12 cellular contexts compared by ENCODE assay signal in genomic region chr11:92227233-92227593, GRCh38. TPM values are rescaled to one million over a fixed set of nuclear protein-coding genes. Genes with fewer than 3 reads are reported as not detected.
DNase-seq lines count a peak whose midpoint lies in the region; ATAC-seq and TF ChIP-seq lines count a peak whose summit lies in the region.
"Had no signal": no experiment of that assay in that cellular context is flagged by ENCODE, and none has a peak within 500 bp of the region (broad histone marks: within the 10 kb centered on the region; RNA-seq: fewer than 3 reads in every experiment).

No MANE protein-coding gene starts in this region.

- H3K4me3 ChIP-seq in right cardiac atrium (ENCODE audit: low read length) (peak overlapping the region; percentile 37), coronary artery (peak overlapping the region; percentile 79)
- H3K4me3 ChIP-seq in CD8-positive, alpha-beta memory T cell (ENCODE audit: low read length): no peak overlapping the region
- H3K4me3 ChIP-seq: K562 had no signal

- H3K27ac ChIP-seq in right cardiac atrium (ENCODE audit: low read length): no peak overlapping the region
- H3K27ac ChIP-seq in coronary artery: peak overlapping the region; percentile 80 to 90
- H3K27ac ChIP-seq in CD8-positive, alpha-beta memory T cell (ENCODE audit: low read depth, low read length): no peak overlapping the region

- no peaks in the 10 kb centered on the region for H3K9me3 Mint-ChIP-seq in nephron
- peaks cover 7 to 26% (median 11%) of the 10 kb centered on the region in 5 donors for H3K9me3 Mint-ChIP-seq in CD8-positive, alpha-beta memory T cell
- H3K9me3 Mint-ChIP-seq: dendritic cell treated with granulocyte-macrophage colony-stimulating factor and Interleukin-4, amounts not matched to agents 40 ng/mL and 50 ng/mL, for 4 days had no signal

- H3K27ac Mint-ChIP-seq in nephron: peak overlapping the region; percentile 64 to 78 (median 71)
- H3K27ac Mint-ChIP-seq in CD8-positive, alpha-beta memory T cell: no peak overlapping the region
- H3K27ac Mint-ChIP-seq: dendritic cell treated with granulocyte-macrophage colony-stimulating factor and Interleukin-4, amounts not matched to agents 40 ng/mL and 50 ng/mL, for 4 days; immature natural killer cell had no signal

- no peak for TF ChIP-seq CTCF in coronary artery (IDR thresholded peaks at IDR 0.05)
- TF ChIP-seq CTCF in nephron (IDR thresholded peaks at IDR 0.05; ENCODE audit: unreplicated experiment in 3 of 3): no peak

- no peaks in the 10 kb centered on the region for H3K36me3 Mint-ChIP-seq in nephron (ENCODE audit: low read depth)
- H3K36me3 Mint-ChIP-seq in CD8-positive, alpha-beta memory T cell: peaks cover 0 to 6% (median 2%) of the 10 kb centered on the region in 3 donors

- no peaks in the 10 kb centered on the region for H3K36me3 ChIP-seq in CD8-positive, alpha-beta memory T cell (ENCODE audit: insufficient read depth, low read length)

- POLR2A ChIA-PET in CD8-positive, alpha-beta memory T cell (lab: Charles Lee): no interaction called here

- intact Hi-C loops in right cardiac atrium (cut with DNase I): no loop called here
- intact Hi-C loops in cardiac septum (cut with DNase I): no loop called here

- CTCF ChIA-PET in CD8-positive, alpha-beta memory T cell (lab: Charles Lee): no interaction called here

- H3K27me3 ChIP-seq in right cardiac atrium (ENCODE audit: control insufficient read depth, insufficient read depth): no peaks in the 10 kb centered on the region
- no peaks in the 10 kb centered on the region for H3K27me3 ChIP-seq in CD8-positive, alpha-beta memory T cell (ENCODE audit: insufficient read depth, low read length, poor library complexity, severe bottlenecking)

- 12% methylated on average over 12 of the region's 12 CpGs for WGBS in right cardiac atrium

- H3K4me3 Mint-ChIP-seq in nephron: peak overlapping the region; percentile 94 to 97 (median 95)
- H3K4me3 Mint-ChIP-seq in CD8-positive, alpha-beta memory T cell: no peak overlapping the region
- H3K4me3 Mint-ChIP-seq: dendritic cell treated with granulocyte-macrophage colony-stimulating factor and Interleukin-4, amounts not matched to agents 40 ng/mL and 50 ng/mL, for 4 days; immature natural killer cell had no signal

- H3K9me3 ChIP-seq in right cardiac atrium (ENCODE audit: control insufficient read depth, low read length): no peaks in the 10 kb centered on the region
- no peaks in the 10 kb centered on the region for H3K9me3 ChIP-seq in CD8-positive, alpha-beta memory T cell (ENCODE audit: low read length)

- ATAC-seq in right cardiac atrium: no peak
- ATAC-seq: K562 had no signal

- DNase-seq in right cardiac atrium (no peak), cardiac septum (ENCODE audit: low spot score) (no peak), coronary artery (ENCODE audit: low spot score) (no peak), superior temporal gyrus (ENCODE audit: extremely low spot score) (no peak), dedifferentiated amniotic fluid mesenchymal stem cell (ENCODE audit: extremely low spot score) (no peak)
- no peak for DNase-seq in stimulated activated CD4-positive, alpha-beta T cell treated with anti-CD3 and anti-CD28 coated beads, Interleukin-2, amount 100 ng/mL, for 24 hours
- no peak for DNase-seq in CD8-positive, alpha-beta memory T cell
- DNase-seq: immature natural killer cell, T-helper 2 cell had no signal

- peaks cover 38% of the 10 kb centered on the region for H3K27me3 Mint-ChIP-seq in nephron (ENCODE audit: low read depth)
- peaks cover 15 to 37% of the 10 kb centered on the region in 2 donors for H3K27me3 Mint-ChIP-seq in CD8-positive, alpha-beta memory T cell

- peaks cover 53% of the 10 kb centered on the region for H3K4me1 Mint-ChIP-seq in nephron
- no peaks in the 10 kb centered on the region for H3K4me1 Mint-ChIP-seq in CD8-positive, alpha-beta memory T cell
- H3K4me1 Mint-ChIP-seq: immature natural killer cell had no signal

- peaks cover 3% of the 10 kb centered on the region for H3K4me1 ChIP-seq in right cardiac atrium (ENCODE audit: control insufficient read depth, insufficient read depth, low read length)
- H3K4me1 ChIP-seq in CD8-positive, alpha-beta memory T cell (ENCODE audit: insufficient read depth, low read length): no peaks in the 10 kb centered on the region

RNA-seq across cellular contexts. Expression of gene FAT3, which starts 2.6 kb away (rescaled TPM):
- total RNA-seq in right cardiac atrium (1 to 10 TPM; 1.1 to 3.0 (median 1.3) TPM), cardiac septum (9.2 TPM)
- polyA plus RNA-seq in right cardiac atrium: 0.25 TPM
- not detected for total RNA-seq in CD8-positive, alpha-beta memory T cell
- not detected for polyA plus RNA-seq in CD8-positive, alpha-beta memory T cell
- polyA plus RNA-seq: immature natural killer cell had no signal

Comparison
In these comparisons a context has a peak if more than half of its experiments do, and no peak if none do; other contexts are left out.
1. H3K27ac ChIP-seq: peak in coronary artery (2 of 2); none in right cardiac atrium (single experiment) and CD8-positive, alpha-beta memory T cell (single experiment).
2. H3K27ac Mint-ChIP-seq: peak in nephron (3 of 3); none in CD8-positive, alpha-beta memory T cell (0 of 8).
3. H3K4me3 Mint-ChIP-seq: peak in nephron (3 of 3); none in CD8-positive, alpha-beta memory T cell (0 of 7).